Comparison of ENCODE assay signal across 9 cellular contexts in the genomic region with DNA sequence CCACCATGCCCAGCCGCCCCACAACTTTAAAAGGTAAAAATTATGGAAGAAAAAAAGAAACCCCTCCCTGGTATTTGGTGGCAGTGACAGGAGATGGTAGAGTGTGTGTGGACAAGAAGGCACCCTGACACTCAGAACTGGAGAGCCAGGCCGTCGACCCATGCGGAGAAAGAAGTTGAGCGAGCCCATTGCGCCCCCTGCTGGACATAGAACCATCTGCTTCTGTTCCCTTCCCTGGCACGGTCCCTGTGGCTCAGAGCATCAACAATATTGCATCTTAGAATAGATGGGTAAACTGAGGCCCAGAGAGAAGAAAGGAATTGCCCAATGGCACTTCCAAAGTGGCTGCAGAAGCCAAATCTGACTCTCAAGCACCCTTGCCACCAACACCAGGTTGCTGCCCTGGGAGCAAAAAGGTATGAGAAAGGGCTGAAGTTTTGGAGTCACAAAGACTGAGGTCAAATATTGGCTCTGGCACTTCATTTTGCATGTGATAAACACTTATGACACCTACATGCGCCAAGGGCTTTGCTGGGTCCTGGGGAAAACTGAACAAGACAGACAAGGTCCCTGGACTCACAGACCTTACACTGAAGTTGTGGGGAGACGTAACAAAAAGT. TPM values are rescaled to one million over a fixed set of nuclear protein-coding genes. Genes with fewer than 3 reads are reported as not detected.
DNase-seq lines count a peak whose midpoint lies in the region; ATAC-seq and TF ChIP-seq lines count a peak whose summit lies in the region.
"Had no signal": no experiment of that assay in that cellular context is flagged by ENCODE, and none has a peak within 500 bp of the region (broad histone marks: within the 10 kb centered on the region; RNA-seq: fewer than 3 reads in every experiment).

No MANE protein-coding gene starts in this region.

- peaks cover 5% of the 10 kb centered on the region for H3K36me3 Mint-ChIP-seq in activated T-helper 1 cell treated with anti-CD3 and anti-CD28 coated beads, Interleukin-12 subunit alpha, Interleukin-12 subunit beta, Interleukin-2, Interleukin-4 antibody, amounts not matched to agents 30 ng/mL and 10 ng/mL and 1 ng/mL, durations not matched to agents 14 hours and 24 hours and 36 hours (ENCODE audit: low read depth)

- H3K79me2 ChIP-seq in Karpas-422 (ENCODE audit: low read length), result no peaks in the 10 kb centered on the region

- H3K9me3 ChIP-seq in Karpas-422 (ENCODE audit: low read length), result no peaks in the 10 kb centered on the region
- no peaks in the 10 kb centered on the region for H3K9me3 ChIP-seq in thoracic aorta

- H3K27me3 ChIP-seq in Karpas-422 (ENCODE audit: low read length) (no peaks in the 10 kb centered on the region), thoracic aorta (replicated peaks; ENCODE audit: insufficient read depth) (no peaks in the 10 kb centered on the region)

- in situ Hi-C loops in Caki2 (cut with HindIII; ENCODE audit: low pct_unique_long_range_greater_than_20kb, low sequenced_read_pairs), result no loop called here

- DNase-seq in Caki2 (ENCODE audit: low read depth), result peak; percentile 21
- peak; percentile 93 for DNase-seq in Karpas-422
- peak; percentile 62 for DNase-seq in RPMI7951 (ENCODE audit: low read depth)
- peak; percentile 49 for DNase-seq in activated T-helper 1 cell treated with anti-CD3 and anti-CD28 coated beads, Interleukin-12 subunit alpha, Interleukin-12 subunit beta, Interleukin-2, Interleukin-4 antibody, amounts not matched to agents 30 ng/mL and 10 ng/mL and 1 ng/mL, durations not matched to agents 14 hours and 24 hours and 36 hours (ENCODE audit: low spot score)
- peak; percentile 78 for DNase-seq in fibroblast of villous mesenchyme (ENCODE audit: low read depth)
- peak; percentile 77 for DNase-seq in omental fat pad (ENCODE audit: low spot score)
- peak; percentile 22 for DNase-seq in thoracic aorta (ENCODE audit: low spot score)

- no peak overlapping the region for H3K27ac ChIP-seq in Karpas-422 (ENCODE audit: low read length)
- no peak overlapping the region for H3K27ac ChIP-seq in thoracic aorta

- H3K4me1 ChIP-seq in Karpas-422 (ENCODE audit: low read length) (no peaks in the 10 kb centered on the region), thoracic aorta (ENCODE audit: control insufficient read depth in 1 of 2, low read depth in 2 of 2) (no peaks in the 10 kb centered on the region)

- H3K27me3 Mint-ChIP-seq in activated T-helper 1 cell treated with anti-CD3 and anti-CD28 coated beads, Interleukin-12 subunit alpha, Interleukin-12 subunit beta, Interleukin-2, Interleukin-4 antibody, amounts not matched to agents 30 ng/mL and 10 ng/mL and 1 ng/mL, durations not matched to agents 14 hours and 24 hours and 36 hours (ENCODE audit: insufficient read depth), result no peaks in the 10 kb centered on the region
- H3K27me3 Mint-ChIP-seq: IgD-negative memory B cell had no signal

- intact Hi-C loops in activated T-helper 1 cell treated with anti-CD3 and anti-CD28 coated beads, Interleukin-12 subunit alpha, Interleukin-12 subunit beta, Interleukin-2, Interleukin-4 antibody, amounts not matched to agents 30 ng/mL and 10 ng/mL and 1 ng/mL, durations not matched to agents 14 hours and 24 hours and 36 hours (cut with micrococcal nuclease), result loop anchor here (1.0 kb wide), 5 partner anchors 9 to 248 kb away; no protein-coding TSS in a partner anchor

- no peak overlapping the region for H2AFZ ChIP-seq in Karpas-422 (ENCODE audit: low read length)

- peaks cover 3% of the 10 kb centered on the region; the same call in 1 of the 2 replicates for H3K36me3 ChIP-seq in Karpas-422 (ENCODE audit: insufficient read depth, low read length)
- H3K36me3 ChIP-seq in thoracic aorta, result peaks cover 2% of the 10 kb centered on the region

- peaks cover 7% of the 10 kb centered on the region for H3K4me1 Mint-ChIP-seq in activated T-helper 1 cell treated with anti-CD3 and anti-CD28 coated beads, Interleukin-12 subunit alpha, Interleukin-12 subunit beta, Interleukin-2, Interleukin-4 antibody, amounts not matched to agents 30 ng/mL and 10 ng/mL and 1 ng/mL, durations not matched to agents 14 hours and 24 hours and 36 hours (ENCODE audit: low read depth)

- H3K4me3 ChIP-seq in Karpas-422 (ENCODE audit: low read length) (no peak overlapping the region), fibroblast of villous mesenchyme (ENCODE audit: low read depth, low read length) (no peak overlapping the region), thoracic aorta (no peak overlapping the region)

- H3K4me2 ChIP-seq in Karpas-422 (ENCODE audit: low read depth, low read length, poor library complexity, severe bottlenecking), result no peak overlapping the region

- no peaks in the 10 kb centered on the region for H3K9me3 Mint-ChIP-seq in activated T-helper 1 cell treated with anti-CD3 and anti-CD28 coated beads, Interleukin-12 subunit alpha, Interleukin-12 subunit beta, Interleukin-2, Interleukin-4 antibody, amounts not matched to agents 30 ng/mL and 10 ng/mL and 1 ng/mL, durations not matched to agents 14 hours and 24 hours and 36 hours
- H3K9me3 Mint-ChIP-seq: IgD-negative memory B cell had no signal

- ATAC-seq in omental fat pad (ENCODE audit: low FRiP score) (peak; percentile 54), thoracic aorta (ENCODE audit: insufficient number of reproducible peaks, low FRiP score, low read depth) (peak; percentile 20), GM18868 (IDR thresholded peaks at IDR 0.05; ENCODE audit: unreplicated experiment) (no peak)

- H3K27ac Mint-ChIP-seq in activated T-helper 1 cell treated with anti-CD3 and anti-CD28 coated beads, Interleukin-12 subunit alpha, Interleukin-12 subunit beta, Interleukin-2, Interleukin-4 antibody, amounts not matched to agents 30 ng/mL and 10 ng/mL and 1 ng/mL, durations not matched to agents 14 hours and 24 hours and 36 hours, result no peak overlapping the region

- no peaks in the 10 kb centered on the region for H3K9me2 ChIP-seq in Karpas-422 (replicated peaks; ENCODE audit: insufficient read depth, low read length)

- H4K20me1 ChIP-seq in Karpas-422 (ENCODE audit: insufficient read depth, low read depth, low read length), result no peaks in the 10 kb centered on the region

- TF ChIP-seq CTCF in fibroblast of villous mesenchyme (IDR thresholded peaks at IDR 0.05; ENCODE audit: insufficient read depth, low read depth, low read length) (peak; percentile 85), omental fat pad (IDR thresholded peaks at IDR 0.05) (peak in 2 of 3 donors; percentile 30 to 42), thoracic aorta (IDR thresholded peaks at IDR 0.05) (peak; percentile 85)

- H3K4me3 Mint-ChIP-seq in activated T-helper 1 cell treated with anti-CD3 and anti-CD28 coated beads, Interleukin-12 subunit alpha, Interleukin-12 subunit beta, Interleukin-2, Interleukin-4 antibody, amounts not matched to agents 30 ng/mL and 10 ng/mL and 1 ng/mL, durations not matched to agents 14 hours and 24 hours and 36 hours, result no peak overlapping the region

- H3K9ac ChIP-seq in Karpas-422 (ENCODE audit: low read length), result no peak overlapping the region

RNA-seq across cellular contexts. Expression of a gene that starts 8.6 kb away (rescaled TPM):
- total RNA-seq in Caki2 (2014; rRNA removed; shearing (Covaris generic); ENCODE audit: low replicate concordance), result 113 and 202 TPM in 2 replicates
- total RNA-seq in Karpas-422 (2014; rRNA removed; shearing (Covaris generic); ENCODE audit: low replicate concordance), result 69.6 and 80.4 TPM in 2 replicates
- total RNA-seq in RPMI7951 (2014; rRNA removed; shearing (Covaris generic)), result 67.6 and 74.4 TPM in 2 replicates
- total RNA-seq in activated T-helper 1 cell treated with anti-CD3 and anti-CD28 coated beads, Interleukin-12 subunit alpha, Interleukin-12 subunit beta, Interleukin-2, Interleukin-4 antibody, amounts not matched to agents 30 ng/mL and 10 ng/mL and 1 ng/mL, durations not matched to agents 14 hours and 24 hours and 36 hours, result 93.0 and 93.6 TPM in 2 replicates
- total RNA-seq in fibroblast of villous mesenchyme (38.0 and 46.7 TPM in 2 replicates), omental fat pad (10 to 100 TPM; 29.2 to 38.0 (median 32.3) TPM), thoracic aorta (10 to 100 TPM; 16.7 to 28.0 TPM)

RNA-seq across cellular contexts. Expression of a gene that starts 9.3 kb away (rescaled TPM):
- total RNA-seq in Caki2 (2014; rRNA removed; shearing (Covaris generic); ENCODE audit: low replicate concordance), result not detected in 2 replicates
- total RNA-seq in Karpas-422 (2014; rRNA removed; shearing (Covaris generic); ENCODE audit: low replicate concordance), result not detected in 2 replicates
- total RNA-seq in RPMI7951 (2014; rRNA removed; shearing (Covaris generic)), result not detected in 2 replicates
- not detected in 2 replicates for total RNA-seq in activated T-helper 1 cell treated with anti-CD3 and anti-CD28 coated beads, Interleukin-12 subunit alpha, Interleukin-12 subunit beta, Interleukin-2, Interleukin-4 antibody, amounts not matched to agents 30 ng/mL and 10 ng/mL and 1 ng/mL, durations not matched to agents 14 hours and 24 hours and 36 hours
- 0.32 TPM in 1 of 2 replicates, not detected in the other for total RNA-seq in fibroblast of villous mesenchyme
- total RNA-seq in omental fat pad, result under 1 TPM in 1 of 4 donors, not detected in 3; 0.19 TPM
- total RNA-seq in thoracic aorta, result 1 to 10 TPM; 4.2 to 6.6 TPM

RNA-seq across cellular contexts. Expression of a gene that starts 36.6 kb away (rescaled TPM):
- 10.0 and 16.7 TPM in 2 replicates for total RNA-seq in Caki2 (2014; rRNA removed; shearing (Covaris generic); ENCODE audit: low replicate concordance)
- total RNA-seq in Karpas-422 (2014; rRNA removed; shearing (Covaris generic); ENCODE audit: low replicate concordance), result 5.6 and 6.7 TPM in 2 replicates
- 6.6 TPM in 2 replicates for total RNA-seq in RPMI7951 (2014; rRNA removed; shearing (Covaris generic))
- total RNA-seq in activated T-helper 1 cell treated with anti-CD3 and anti-CD28 coated beads, Interleukin-12 subunit alpha, Interleukin-12 subunit beta, Interleukin-2, Interleukin-4 antibody, amounts not matched to agents 30 ng/mL and 10 ng/mL and 1 ng/mL, durations not matched to agents 14 hours and 24 hours and 36 hours, result 15.3 and 15.8 TPM in 2 replicates
- total RNA-seq in fibroblast of villous mesenchyme, result 10.8 and 13.2 TPM in 2 replicates
- 10 to 100 TPM in 2 of 4 donors, 1 to 10 TPM in 2; 9.2 to 16.3 (median 12.5) TPM for total RNA-seq in omental fat pad
- total RNA-seq in thoracic aorta, result 10 to 100 TPM; 29.1 to 47.1 TPM

RNA-seq across cellular contexts. Expression of a gene that starts 50.1 kb away (rescaled TPM):
- 59.9 and 102 TPM in 2 replicates for total RNA-seq in Caki2 (2014; rRNA removed; shearing (Covaris generic); ENCODE audit: low replicate concordance)
- total RNA-seq in Karpas-422 (2014; rRNA removed; shearing (Covaris generic); ENCODE audit: low replicate concordance), result 77.9 and 91.5 TPM in 2 replicates
- 36.8 and 46.4 TPM in 2 replicates for total RNA-seq in RPMI7951 (2014; rRNA removed; shearing (Covaris generic))
- 102 and 112 TPM in 2 replicates for total RNA-seq in activated T-helper 1 cell treated with anti-CD3 and anti-CD28 coated beads, Interleukin-12 subunit alpha, Interleukin-12 subunit beta, Interleukin-2, Interleukin-4 antibody, amounts not matched to agents 30 ng/mL and 10 ng/mL and 1 ng/mL, durations not matched to agents 14 hours and 24 hours and 36 hours
- total RNA-seq in fibroblast of villous mesenchyme, result 67.6 and 70.4 TPM in 2 replicates
- 10 to 100 TPM; 13.9 to 23.9 (median 21.0) TPM for total RNA-seq in omental fat pad
- total RNA-seq in thoracic aorta, result 10 to 100 TPM; 20.2 to 22.2 TPM

RNA-seq across cellular contexts. Expression of a gene that starts 58.5 kb away (rescaled TPM):
- not detected in 2 replicates for total RNA-seq in Caki2 (2014; rRNA removed; shearing (Covaris generic); ENCODE audit: low replicate concordance)
- 0.15 and 0.90 TPM in 2 replicates for total RNA-seq in Karpas-422 (2014; rRNA removed; shearing (Covaris generic); ENCODE audit: low replicate concordance)
- total RNA-seq in RPMI7951 (2014; rRNA removed; shearing (Covaris generic)), result 0.39 and 1.4 TPM in 2 replicates
- 14.3 and 16.6 TPM in 2 replicates for total RNA-seq in activated T-helper 1 cell treated with anti-CD3 and anti-CD28 coated beads, Interleukin-12 subunit alpha, Interleukin-12 subunit beta, Interleukin-2, Interleukin-4 antibody, amounts not matched to agents 30 ng/mL and 10 ng/mL and 1 ng/mL, durations not matched to agents 14 hours and 24 hours and 36 hours
- total RNA-seq in fibroblast of villous mesenchyme (0.64 and 0.86 TPM in 2 replicates), omental fat pad (1 to 10 TPM; 2.7 to 7.4 (median 5.0) TPM), thoracic aorta (1 to 10 TPM; 2.5 to 3.0 TPM)

Comparison
In these comparisons a context has a peak if more than half of its experiments do, and no peak if none do; other contexts are left out.
1. DNase-seq: peak in every context shown above with its lines; median percentile 93 in Karpas-422; 78 in fibroblast of villous mesenchyme; 77 in omental fat pad; 62 in RPMI7951; 49 in activated T-helper 1 cell treated with anti-CD3 and anti-CD28 coated beads, Interleukin-12 subunit alpha, Interleukin-12 subunit beta, Interleukin-2, Interleukin-4 antibody, amounts not matched to agents 30 ng/mL and 10 ng/mL and 1 ng/mL, durations not matched to agents 14 hours and 24 hours and 36 hours; 22 in thoracic aorta; 21 in Caki2.